2 cellular contexts compared by ENCODE assay signal in the genomic region with DNA sequence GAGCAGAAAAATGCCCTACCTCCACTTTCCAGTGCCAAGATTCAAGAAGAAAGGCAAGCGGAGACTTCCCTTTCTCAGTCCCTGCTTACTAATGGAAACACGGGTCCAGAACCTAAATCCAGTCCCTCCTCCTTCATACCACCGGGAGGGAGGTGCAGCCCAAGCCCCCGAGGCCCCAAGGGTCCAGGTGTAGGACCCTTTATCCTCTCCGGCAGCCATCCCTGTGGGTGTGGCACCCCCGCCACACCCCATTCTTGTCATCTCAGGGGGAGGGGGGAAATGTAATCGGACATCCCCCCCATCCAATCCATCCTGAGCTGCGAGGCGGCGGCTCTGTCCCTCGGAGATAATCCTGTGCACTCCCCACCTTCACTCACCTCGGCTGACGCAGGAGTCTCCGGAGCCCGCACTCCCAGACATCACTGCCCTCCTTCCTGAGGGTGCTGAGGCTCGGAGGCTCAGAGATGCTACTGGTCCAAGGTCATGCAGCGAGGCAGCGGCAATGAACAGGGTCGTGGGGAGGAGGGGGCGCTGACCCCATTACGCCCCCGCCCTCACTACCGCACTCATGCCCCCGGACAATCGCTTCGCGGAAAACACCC.
TF ChIP-seq lines count a peak whose summit lies in the region.

No MANE protein-coding gene starts in this region.

TF ChIP-seq in A549, 52 proteins besides CTCF, POLR2A, EP300 and RAD21:
- no peak for TF ChIP-seq NR3C1 (IDR thresholded peaks at IDR 0.05)
- TF ChIP-seq CBX8 (IDR thresholded peaks at IDR 0.05): no peak
- TF ChIP-seq, protein P1, sequence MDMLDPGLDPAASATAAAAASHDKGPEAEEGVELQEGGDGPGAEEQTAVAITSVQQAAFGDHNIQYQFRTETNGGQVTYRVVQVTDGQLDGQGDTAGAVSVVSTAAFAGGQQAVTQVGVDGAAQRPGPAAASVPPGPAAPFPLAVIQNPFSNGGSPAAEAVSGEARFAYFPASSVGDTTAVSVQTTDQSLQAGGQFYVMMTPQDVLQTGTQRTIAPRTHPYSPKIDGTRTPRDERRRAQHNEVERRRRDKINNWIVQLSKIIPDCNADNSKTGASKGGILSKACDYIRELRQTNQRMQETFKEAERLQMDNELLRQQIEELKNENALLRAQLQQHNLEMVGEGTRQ (IDR thresholded peaks at IDR 0.05): no peak
- no peak for TF ChIP-seq HOXA7 (CRISPR knock-in tag; IDR thresholded peaks at IDR 0.05)
- TF ChIP-seq, protein P2, sequence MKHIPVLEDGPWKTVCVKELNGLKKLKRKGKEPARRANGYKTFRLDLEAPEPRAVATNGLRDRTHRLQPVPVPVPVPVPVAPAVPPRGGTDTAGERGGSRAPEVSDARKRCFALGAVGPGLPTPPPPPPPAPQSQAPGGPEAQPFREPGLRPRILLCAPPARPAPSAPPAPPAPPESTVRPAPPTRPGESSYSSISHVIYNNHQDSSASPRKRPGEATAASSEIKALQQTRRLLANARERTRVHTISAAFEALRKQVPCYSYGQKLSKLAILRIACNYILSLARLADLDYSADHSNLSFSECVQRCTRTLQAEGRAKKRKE (CRISPR knock-in tag; IDR thresholded peaks at IDR 0.05; ENCODE audit: low read depth): no peak
- no peak for TF ChIP-seq ZC3H11A (IDR thresholded peaks at IDR 0.05)
- TF ChIP-seq GATA3 (IDR thresholded peaks at IDR 0.05; ENCODE audit: borderline replicate concordance): 0 out of 2 replicates have a peak, but pooled peaks have one; percentile 12
- TF ChIP-seq KDM1A (IDR thresholded peaks at IDR 0.05; ENCODE audit: low read depth): 0 out of 2 replicates have a peak, but pooled peaks have one; percentile 17
- no peak for TF ChIP-seq HOXB5 (CRISPR knock-in tag; IDR thresholded peaks at IDR 0.05)
- TF ChIP-seq ZFP36 (IDR thresholded peaks at IDR 0.05; ENCODE audit: borderline replicate concordance, partially characterized antibody): no peak
- TF ChIP-seq ZNF302 (CRISPR knock-in tag; IDR thresholded peaks at IDR 0.05): no peak
- TF ChIP-seq, protein P3, sequence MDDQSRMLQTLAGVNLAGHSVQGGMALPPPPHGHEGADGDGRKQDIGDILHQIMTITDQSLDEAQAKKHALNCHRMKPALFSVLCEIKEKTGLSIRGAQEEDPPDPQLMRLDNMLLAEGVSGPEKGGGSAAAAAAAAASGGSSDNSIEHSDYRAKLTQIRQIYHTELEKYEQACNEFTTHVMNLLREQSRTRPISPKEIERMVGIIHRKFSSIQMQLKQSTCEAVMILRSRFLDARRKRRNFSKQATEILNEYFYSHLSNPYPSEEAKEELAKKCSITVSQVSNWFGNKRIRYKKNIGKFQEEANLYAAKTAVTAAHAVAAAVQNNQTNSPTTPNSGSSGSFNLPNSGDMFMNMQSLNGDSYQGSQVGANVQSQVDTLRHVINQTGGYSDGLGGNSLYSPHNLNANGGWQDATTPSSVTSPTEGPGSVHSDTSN (IDR thresholded peaks at IDR 0.05): peak; percentile 8; the same call in 1 of the 2 replicates

TF ChIP-seq in GM23338, 12 proteins besides CTCF, POLR2A, EP300 and RAD21:
- TF ChIP-seq ZNF331 (CRISPR knock-in tag; IDR thresholded peaks at IDR 0.05; ENCODE audit: low read depth): no peak
